ENCODE assay signal across 23 cellular contexts in genomic region chr6:43163899-43164298, GRCh38.
"Had no signal": no experiment of that assay in that cellular context is flagged by ENCODE, and none has a peak within 500 bp of the region (broad histone marks: within the 10 kb centered on the region; RNA-seq: fewer than 3 reads in every experiment).

No MANE protein-coding gene starts in this region.

- H3K4me3 ChIP-seq: coronary artery, dorsolateral prefrontal cortex, esophagus muscularis mucosa, gastroesophageal sphincter, heart left ventricle, hepatocyte, left lung, lower lobe of right lung, mucosa of descending colon had no signal

- DNase-seq: dermis blood vessel endothelial cell; dorsolateral prefrontal cortex; effector CD4-positive, alpha-beta T cell; effector memory CD4-positive, alpha-beta T cell; foreskin keratinocyte; heart left ventricle; hypothalamus; immature natural killer cell; islet precursor cell; left cardiac atrium; left lung; left ventricle myocardium superior; lower lobe of right lung; mesenchymal stem cell; mucosa of descending colon; naive B cell had no signal

- H3K4me2 ChIP-seq: hepatocyte had no signal

- H3K79me2 ChIP-seq: hepatocyte had no signal

- H3K27me3 ChIP-seq: dorsolateral prefrontal cortex, esophagus muscularis mucosa, foreskin keratinocyte, gastroesophageal sphincter, heart left ventricle, hepatocyte, left lung had no signal

- H3K4me1 ChIP-seq: esophagus muscularis mucosa, foreskin keratinocyte, gastroesophageal sphincter, heart left ventricle, left lung, lower lobe of right lung had no signal

- H3K36me3 ChIP-seq: gastroesophageal sphincter, heart left ventricle had no signal

- ATAC-seq: foreskin keratinocyte, gastroesophageal sphincter, left cardiac atrium, left lung, left ventricle myocardium superior, lower lobe of right lung, mucosa of descending colon had no signal

- H2AFZ ChIP-seq: hepatocyte had no signal

- H3K27ac ChIP-seq: coronary artery, dorsolateral prefrontal cortex, esophagus muscularis mucosa, foreskin keratinocyte, gastroesophageal sphincter, heart left ventricle, hepatocyte, left lung, lower lobe of right lung had no signal

- FAIRE-seq: colon, endothelial cell of umbilical vein, frontal cortex had no signal

- H3K9me3 ChIP-seq: esophagus muscularis mucosa, gastroesophageal sphincter, heart left ventricle, left lung, lower lobe of right lung, mucosa of descending colon had no signal
